Comparison of ENCODE assay signal across 9 cellular contexts in the genomic region with DNA sequence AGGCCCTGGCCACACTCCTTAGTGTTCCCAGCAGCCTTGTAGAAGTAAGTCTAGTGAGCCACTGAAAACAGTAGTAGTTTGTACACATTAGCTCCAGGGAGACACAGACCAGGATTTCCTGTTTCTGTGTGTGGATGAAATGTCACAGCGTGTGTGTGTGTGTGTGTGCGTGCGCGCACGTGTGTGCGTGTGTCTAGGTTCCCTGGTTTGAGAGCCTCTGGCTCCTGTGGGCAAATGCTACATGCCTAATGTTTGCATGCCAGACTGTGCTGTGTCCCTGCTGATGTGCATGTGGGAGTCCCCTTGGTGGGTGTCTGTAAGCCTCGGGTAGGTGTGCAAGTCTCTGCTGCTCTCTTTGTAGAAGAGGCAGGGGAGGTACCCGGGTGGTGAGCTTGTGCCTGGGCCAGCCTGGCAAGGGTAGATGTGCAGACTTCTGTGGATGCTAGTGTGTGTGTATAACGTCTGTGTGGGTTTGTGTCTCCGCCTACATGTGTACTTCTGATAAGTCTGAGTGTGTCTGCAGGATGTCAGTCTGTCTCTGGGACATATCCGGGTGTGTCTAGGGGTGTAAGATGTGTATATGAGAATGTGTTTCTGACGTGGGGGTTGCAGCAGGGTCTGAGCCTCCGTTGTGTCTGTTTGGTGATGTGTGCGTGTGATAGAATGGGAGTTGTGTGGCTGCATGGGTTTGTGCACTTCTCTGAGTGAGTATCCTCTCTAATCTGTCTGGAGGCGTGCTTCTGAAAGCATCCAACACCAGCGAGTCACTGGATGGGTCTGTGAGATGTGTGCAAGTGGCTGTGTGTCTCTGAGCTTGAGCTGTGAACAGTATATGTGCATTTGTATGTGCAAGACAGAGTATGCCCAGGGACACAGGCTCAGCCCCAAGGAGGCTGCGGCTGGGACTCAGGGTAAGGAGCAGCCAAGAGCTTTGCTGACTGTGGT. TPM values are rescaled to one million over a fixed set of nuclear protein-coding genes. Genes with fewer than 3 reads are reported as not detected.
DNase-seq lines count a peak whose midpoint lies in the region; FAIRE-seq and TF ChIP-seq lines count a peak whose summit lies in the region.
"Had no signal": no experiment of that assay in that cellular context is flagged by ENCODE, and none has a peak within 500 bp of the region (broad histone marks: within the 10 kb centered on the region; RNA-seq: fewer than 3 reads in every experiment).

No MANE protein-coding gene starts in this region.

- peak; percentile 25; the same call in 1 of the 2 replicates for TF ChIP-seq POLR2A in GM12892 (IDR thresholded peaks at IDR 0.05; ENCODE audit: low read depth, low read length)

- H3K9me3 ChIP-seq in duodenal mucosa (ENCODE audit: control insufficient read depth in 1 of 2, low read length in 2 of 2): no peaks in the 10 kb centered on the region

- no peak overlapping the region for H3K4me3 ChIP-seq in duodenal mucosa (ENCODE audit: low read depth in 1 of 2, low read length in 2 of 2)

- no peak overlapping the region for H3K9ac ChIP-seq in duodenal mucosa (ENCODE audit: low read depth in 1 of 2, low read length in 2 of 2)

- peaks cover 3% of the 10 kb centered on the region for H3K36me3 Mint-ChIP-seq in T-helper 1 cell treated with Interleukin-12 subunit alpha and Interleukin-12 subunit beta and Interleukin-4 antibody, amounts not matched to agents 30 μg/mL and 1 μg/mL, for 36 hours (ENCODE audit: low read depth)
- H3K36me3 Mint-ChIP-seq in osteocyte (ENCODE audit: unreplicated experiment): peaks cover 5% of the 10 kb centered on the region

- no peak for DNase-seq in GM12892 (ENCODE audit: insufficient read length)
- DNase-seq in osteocyte (ENCODE audit: extremely low spot score, unreplicated experiment): no peak
- DNase-seq in urothelium cell line (ENCODE audit: low spot score): no peak
- no peak for DNase-seq in A172 (ENCODE audit: low spot score)
- DNase-seq in AG08396 (ENCODE audit: low spot score): no peak
- DNase-seq in globus pallidus (ENCODE audit: low spot score): no peak

- H3K27ac Mint-ChIP-seq in T-helper 1 cell treated with Interleukin-12 subunit alpha and Interleukin-12 subunit beta and Interleukin-4 antibody, amounts not matched to agents 30 μg/mL and 1 μg/mL, for 36 hours: peak overlapping the region; percentile 58
- H3K27ac Mint-ChIP-seq in osteocyte (ENCODE audit: unreplicated experiment): peak overlapping the region; percentile 85

- H3K36me3 ChIP-seq in duodenal mucosa (ENCODE audit: control insufficient read depth in 1 of 2, insufficient read depth in 2 of 2, low read length in 2 of 2): no peaks in the 10 kb centered on the region

- TF ChIP-seq CTCF in osteocyte (IDR thresholded peaks at IDR 0.05): no peak

- H3K9me3 Mint-ChIP-seq in T-helper 1 cell treated with Interleukin-12 subunit alpha and Interleukin-12 subunit beta and Interleukin-4 antibody, amounts not matched to agents 30 μg/mL and 1 μg/mL, for 36 hours: no peaks in the 10 kb centered on the region
- no peaks in the 10 kb centered on the region for H3K9me3 Mint-ChIP-seq in osteocyte (ENCODE audit: unreplicated experiment)

- H3K4me3 Mint-ChIP-seq in T-helper 1 cell treated with Interleukin-12 subunit alpha and Interleukin-12 subunit beta and Interleukin-4 antibody, amounts not matched to agents 30 μg/mL and 1 μg/mL, for 36 hours: peak overlapping the region; percentile 0
- H3K4me3 Mint-ChIP-seq in osteocyte (ENCODE audit: unreplicated experiment): no peak overlapping the region

- peak overlapping the region; percentile 21 for H3K27ac ChIP-seq in duodenal mucosa (ENCODE audit: low read depth, low read length)

- no peaks in the 10 kb centered on the region for H3K27me3 ChIP-seq in duodenal mucosa (ENCODE audit: control insufficient read depth in 1 of 2, insufficient read depth in 2 of 2, low read length in 2 of 2)

- no peak for FAIRE-seq in GM12892 (lab: Jason Lieb, UNC)
- FAIRE-seq in urothelium cell line (lab: Jason Lieb, UNC): no peak
- FAIRE-seq: TTC549 had no signal

- H3K27me3 Mint-ChIP-seq in T-helper 1 cell treated with Interleukin-12 subunit alpha and Interleukin-12 subunit beta and Interleukin-4 antibody, amounts not matched to agents 30 μg/mL and 1 μg/mL, for 36 hours (ENCODE audit: low read depth): peaks cover 23% of the 10 kb centered on the region
- H3K27me3 Mint-ChIP-seq in osteocyte (ENCODE audit: unreplicated experiment): no peaks in the 10 kb centered on the region

- H3K4me1 Mint-ChIP-seq in T-helper 1 cell treated with Interleukin-12 subunit alpha and Interleukin-12 subunit beta and Interleukin-4 antibody, amounts not matched to agents 30 μg/mL and 1 μg/mL, for 36 hours (ENCODE audit: low read depth): peaks cover 18% of the 10 kb centered on the region
- peaks cover 77% of the 10 kb centered on the region for H3K4me1 Mint-ChIP-seq in osteocyte (ENCODE audit: unreplicated experiment)

- H3K4me1 ChIP-seq in duodenal mucosa (ENCODE audit: control insufficient read depth in 1 of 2, insufficient read depth in 2 of 2, low read length in 2 of 2): peaks cover 36 to 64% of the 10 kb centered on the region in 2 donors

RNA-seq across cellular contexts. Expression of a gene that starts 19.0 kb away (rescaled TPM):
- polyA plus RNA-seq in GM12892 (2012; ENCODE audit: missing spikeins): 0.68 TPM
- total RNA-seq in osteocyte: 0.26 TPM in 1 of 2 replicates, not detected in the other
- not detected in 2 replicates for total RNA-seq in A172 (2014; rRNA removed; shearing (Covaris generic))
